30 cellular contexts compared by ENCODE assay signal in genomic region chr1:212781225-212781624, GRCh38.
"Had no signal": no experiment of that assay in that cellular context is flagged by ENCODE, and none has a peak within 500 bp of the region (broad histone marks: within the 10 kb centered on the region; RNA-seq: fewer than 3 reads in every experiment).

No MANE protein-coding gene starts in this region.

- H3K9ac ChIP-seq: parathyroid adenoma had no signal

- DNase-seq: hypothalamus; immature natural killer cell; kidney; left colon; left lung; lower lobe of right lung; mammary epithelial cell; mesenchymal stem cell; naive thymus-derived CD8-positive, alpha-beta T cell; nucleus accumbens; right lobe of liver; stimulated activated CD4-positive, alpha-beta T cell treated with anti-CD3 and anti-CD28 coated beads, Interleukin-1b, Interleukin-23, amount 100 ng/mL, for 48 hours; stimulated activated CD4-positive, alpha-beta T cell treated with anti-CD3 and anti-CD28 coated beads, Interleukin-2, amount 100 ng/mL, for 48 hours; stimulated activated CD4-positive, alpha-beta T cell treated with anti-CD3 and anti-CD28 coated beads, Interleukin-4, amount 100 ng/mL, for 4 hours; stimulated activated CD8-positive, alpha-beta memory T cell treated with anti-CD3 and anti-CD28 coated beads, Interleukin-4, amount 100 ng/mL, for 48 hours; stimulated activated naive CD4-positive, alpha-beta T cell; tibial artery; trophoblast cell; upper lobe of right lung had no signal

- H3K4me1 Mint-ChIP-seq: nephron, neural crest cell had no signal

- FAIRE-seq: islet of Langerhans, kidney, urothelium cell line had no signal

- H3K27me3 ChIP-seq: left lung, right atrium auricular region, right lobe of liver, suprapubic skin, tibial artery, upper lobe of right lung had no signal

- H3K9me3 ChIP-seq: left lung, lower lobe of right lung, right atrium auricular region, right lobe of liver, suprapubic skin, thoracic aorta, tibial artery, upper lobe of right lung had no signal

- H3K27ac ChIP-seq: lower lobe of right lung, parathyroid adenoma, right atrium auricular region, right lobe of liver, suprapubic skin, thoracic aorta, tibial artery, upper lobe of right lung had no signal

- H2AFZ ChIP-seq: parathyroid adenoma had no signal

- H3K79me2 ChIP-seq: parathyroid adenoma had no signal

- H3K4me3 ChIP-seq: left lung, lower lobe of right lung, right atrium auricular region, right lobe of liver, smooth muscle cell, suprapubic skin, thoracic aorta, tibial artery, upper lobe of right lung had no signal

- H3K27ac Mint-ChIP-seq: immature natural killer cell; naive thymus-derived CD8-positive, alpha-beta T cell; nephron; progenitor cell of endocrine pancreas; stimulated activated naive CD8-positive, alpha-beta T cell treated with anti-CD3 and anti-CD28 coated beads, Interleukin-15, Interleukin-2, amounts not matched to agents 100 ng/mL and 50 ng/mL, for 24 hours had no signal

- H3K4me2 ChIP-seq: smooth muscle cell had no signal

- H3K4me1 ChIP-seq: lower lobe of right lung, parathyroid adenoma, right atrium auricular region, right lobe of liver, suprapubic skin, tibial artery had no signal

- H3K27me3 Mint-ChIP-seq: naive thymus-derived CD8-positive, alpha-beta T cell; progenitor cell of endocrine pancreas; stimulated activated naive CD8-positive, alpha-beta T cell treated with anti-CD3 and anti-CD28 coated beads, Interleukin-15, Interleukin-2, amounts not matched to agents 100 ng/mL and 50 ng/mL, for 24 hours had no signal

- H3K9me3 Mint-ChIP-seq: immature natural killer cell; naive thymus-derived CD8-positive, alpha-beta T cell; stimulated activated naive CD8-positive, alpha-beta T cell treated with anti-CD3 and anti-CD28 coated beads, Interleukin-15, Interleukin-2, amounts not matched to agents 100 ng/mL and 50 ng/mL, for 24 hours had no signal

- ATAC-seq: left colon; left lung; lower lobe of right lung; naive thymus-derived CD8-positive, alpha-beta T cell; right lobe of liver; upper lobe of right lung had no signal

- H3K4me3 Mint-ChIP-seq: immature natural killer cell; naive thymus-derived CD8-positive, alpha-beta T cell; nephron; neural crest cell; stimulated activated naive CD8-positive, alpha-beta T cell treated with anti-CD3 and anti-CD28 coated beads, Interleukin-15, Interleukin-2, amounts not matched to agents 100 ng/mL and 50 ng/mL, for 24 hours had no signal
